In genomic region chr11:104001474-104001873, GRCh38 we compare ENCODE assay signal across 31 cellular contexts. TPM values are rescaled to one million over a fixed set of nuclear protein-coding genes. Genes with fewer than 3 reads are reported as not detected.
DNase-seq lines count a peak whose midpoint lies in the region; ATAC-seq, FAIRE-seq and TF ChIP-seq lines count a peak whose summit lies in the region.
"Had no signal": no experiment of that assay in that cellular context is flagged by ENCODE, and none has a peak within 500 bp of the region (broad histone marks: within the 10 kb centered on the region; RNA-seq: fewer than 3 reads in every experiment).

No MANE protein-coding gene starts in this region.

- CTCF ChIA-PET in naive thymus-derived CD4-positive, alpha-beta T cell (lab: Charles Lee): no interaction called here

- no peak overlapping the region for H3K4me2 ChIP-seq in astrocyte (ENCODE audit: low read length)

- no peak for TF ChIP-seq CTCF in astrocyte (IDR thresholded peaks at IDR 0.05; ENCODE audit: insufficient read depth, low read depth, low read length)

- H4K20me1 ChIP-seq in astrocyte (ENCODE audit: insufficient read depth, low read length): no peaks in the 10 kb centered on the region

- no peak for ATAC-seq in naive thymus-derived CD4-positive, alpha-beta T cell
- ATAC-seq: gastroesophageal sphincter; naive thymus-derived CD8-positive, alpha-beta T cell; stimulated activated effector memory CD8-positive, alpha-beta T cell treated with anti-CD3 and anti-CD28 coated beads, Interleukin-12 subunit alpha, Interleukin-12 subunit beta, amount 100 ng/mL, for 72 hours had no signal

- DNase-seq in HCEC 1CT (peak; percentile 11), astrocyte (ENCODE audit: low read depth) (peak; percentile 52), fibroblast of peridontal ligament (ENCODE audit: extremely low read depth) (peak; percentile 83), AML-193 (lab: John Stamatoyannopoulos, UW) (no peak), DMS79 (lab: John Stamatoyannopoulos, UW) (no peak), NCI-H1436 treated with DMSO at 0.1 percent for 48 hours (lab: John Stamatoyannopoulos, UW) (no peak)
- no peak for DNase-seq in naive thymus-derived CD4-positive, alpha-beta T cell
- DNase-seq: activated CD4-positive, alpha-beta T cell treated with anti-CD3 and anti-CD28 coated beads, Interleukin-2, amount 50 U/mL, for 4 hours; activated naive CD4-positive, alpha-beta T cell treated with Interleukin-2 at 50 U/mL for 16 hours; DMS79 treated with DMSO at 0.1 percent for 48 hours; effector CD8-positive, alpha-beta T cell; kidney glomerular epithelial cell; midbrain; naive thymus-derived CD8-positive, alpha-beta T cell; NCI-H1092 treated with DMSO at 0.1 percent for 48 hours; NCI-H187 treated with DMSO at 0.1 percent for 48 hours; NCI-H2171 treated with DMSO at 0.1 percent for 48 hours; NCI-H524; NK-92 treated with Interleukin-12 subunit alpha and Interleukin-12 subunit beta, amount 100 ng/mL, for 24 hours had no signal

- no peak overlapping the region for H3K9ac ChIP-seq in astrocyte (ENCODE audit: low read length)

- no peaks in the 10 kb centered on the region for H3K36me3 ChIP-seq in astrocyte (ENCODE audit: insufficient read depth, low read length)
- H3K36me3 ChIP-seq in naive thymus-derived CD4-positive, alpha-beta T cell (ENCODE audit: control insufficient read depth in 2 of 3, insufficient read depth in 3 of 3, low read length in 3 of 3): no peaks in the 10 kb centered on the region
- H3K36me3 ChIP-seq: cardiac muscle cell, gastroesophageal sphincter, tibial nerve had no signal

- H3K27me3 ChIP-seq in astrocyte (ENCODE audit: insufficient read depth, low read length): no peaks in the 10 kb centered on the region
- no peaks in the 10 kb centered on the region for H3K27me3 ChIP-seq in naive thymus-derived CD4-positive, alpha-beta T cell (ENCODE audit: control insufficient read depth in 2 of 2, insufficient read depth in 2 of 2, low read length in 2 of 2)
- H3K27me3 ChIP-seq: cardiac muscle cell, gastroesophageal sphincter, tibial nerve had no signal

- no peak overlapping the region for H3K27ac Mint-ChIP-seq in astrocyte (ENCODE audit: unreplicated experiment)
- no peak overlapping the region for H3K27ac Mint-ChIP-seq in naive thymus-derived CD4-positive, alpha-beta T cell
- H3K27ac Mint-ChIP-seq: activated T-helper 1 cell treated with anti-CD3 and anti-CD28 coated beads, Interleukin-12 subunit alpha, Interleukin-12 subunit beta, Interleukin-2, Interleukin-4 antibody, amounts not matched to agents 30 ng/mL and 10 ng/mL and 1 ng/mL, durations not matched to agents 14 hours and 24 hours and 36 hours; CD14-positive monocyte; naive thymus-derived CD8-positive, alpha-beta T cell; stimulated activated effector memory CD8-positive, alpha-beta T cell treated with anti-CD3 and anti-CD28 coated beads, Interleukin-12 subunit alpha, Interleukin-12 subunit beta, amount 100 ng/mL, for 72 hours had no signal

- peaks cover 9% of the 10 kb centered on the region for H3K4me1 Mint-ChIP-seq in astrocyte (ENCODE audit: low read depth, unreplicated experiment)
- H3K4me1 Mint-ChIP-seq in naive thymus-derived CD4-positive, alpha-beta T cell: no peaks in the 10 kb centered on the region
- H3K4me1 Mint-ChIP-seq: CD14-positive monocyte; naive thymus-derived CD8-positive, alpha-beta T cell; stimulated activated effector memory CD8-positive, alpha-beta T cell treated with anti-CD3 and anti-CD28 coated beads, Interleukin-12 subunit alpha, Interleukin-12 subunit beta, amount 100 ng/mL, for 72 hours had no signal

- no peak overlapping the region for H3K27ac ChIP-seq in astrocyte (ENCODE audit: low read depth, low read length)
- H3K27ac ChIP-seq in naive thymus-derived CD4-positive, alpha-beta T cell (ENCODE audit: low read depth, low read length): no peak overlapping the region
- H3K27ac ChIP-seq: cardiac muscle cell, coronary artery, gastroesophageal sphincter, tibial nerve had no signal

- no peak overlapping the region for H3K4me3 Mint-ChIP-seq in astrocyte (ENCODE audit: unreplicated experiment)
- no peak overlapping the region for H3K4me3 Mint-ChIP-seq in naive thymus-derived CD4-positive, alpha-beta T cell
- H3K4me3 Mint-ChIP-seq: activated T-helper 1 cell treated with anti-CD3 and anti-CD28 coated beads, Interleukin-12 subunit alpha, Interleukin-12 subunit beta, Interleukin-2, Interleukin-4 antibody, amounts not matched to agents 30 ng/mL and 10 ng/mL and 1 ng/mL, durations not matched to agents 14 hours and 24 hours and 36 hours; CD14-positive monocyte; naive thymus-derived CD8-positive, alpha-beta T cell; stimulated activated effector memory CD8-positive, alpha-beta T cell treated with anti-CD3 and anti-CD28 coated beads, Interleukin-12 subunit alpha, Interleukin-12 subunit beta, amount 100 ng/mL, for 72 hours had no signal

- intact Hi-C loops in naive thymus-derived CD4-positive, alpha-beta T cell (cut with micrococcal nuclease): no loop called here

- POLR2A ChIA-PET in naive thymus-derived CD4-positive, alpha-beta T cell (lab: Charles Lee): no interaction called here

- no peak overlapping the region for H2AFZ ChIP-seq in astrocyte (ENCODE audit: low read depth, low read length)

- no peak for FAIRE-seq in astrocyte (lab: Jason Lieb, UNC)

- no peaks in the 10 kb centered on the region for H3K9me3 Mint-ChIP-seq in astrocyte (ENCODE audit: unreplicated experiment)
- peaks cover 0 to 5% (median 0%) of the 10 kb centered on the region in 11 donors for H3K9me3 Mint-ChIP-seq in naive thymus-derived CD4-positive, alpha-beta T cell
- H3K9me3 Mint-ChIP-seq: activated T-helper 1 cell treated with anti-CD3 and anti-CD28 coated beads, Interleukin-12 subunit alpha, Interleukin-12 subunit beta, Interleukin-2, Interleukin-4 antibody, amounts not matched to agents 30 ng/mL and 10 ng/mL and 1 ng/mL, durations not matched to agents 14 hours and 24 hours and 36 hours; naive thymus-derived CD8-positive, alpha-beta T cell had no signal

- no peak overlapping the region for H3K4me3 ChIP-seq in astrocyte (ENCODE audit: insufficient read depth, low read depth, low read length)
- no peak overlapping the region for H3K4me3 ChIP-seq in naive thymus-derived CD4-positive, alpha-beta T cell (ENCODE audit: low read length)
- H3K4me3 ChIP-seq: cardiac muscle cell, coronary artery, gastroesophageal sphincter, tibial nerve had no signal

- H3K79me2 ChIP-seq in astrocyte (ENCODE audit: insufficient read depth, low read length): no peaks in the 10 kb centered on the region

- no peaks in the 10 kb centered on the region for H3K27me3 Mint-ChIP-seq in astrocyte (ENCODE audit: low read depth, unreplicated experiment)
- H3K27me3 Mint-ChIP-seq in naive thymus-derived CD4-positive, alpha-beta T cell: no peaks in the 10 kb centered on the region

- H3K4me1 ChIP-seq in astrocyte (ENCODE audit: insufficient read depth, low read length): no peaks in the 10 kb centered on the region
- no peaks in the 10 kb centered on the region for H3K4me1 ChIP-seq in naive thymus-derived CD4-positive, alpha-beta T cell (ENCODE audit: control insufficient read depth in 2 of 2, insufficient read depth in 2 of 2, low read length in 2 of 2)
- H3K4me1 ChIP-seq: tibial nerve had no signal

- H3K9me3 ChIP-seq in astrocyte (ENCODE audit: insufficient read depth, low read depth, low read length): no peaks in the 10 kb centered on the region
- H3K9me3 ChIP-seq in naive thymus-derived CD4-positive, alpha-beta T cell (ENCODE audit: control insufficient read depth in 2 of 3, low read length in 3 of 3): no peaks in the 10 kb centered on the region
- H3K9me3 ChIP-seq: gastroesophageal sphincter, tibial nerve had no signal

- no peaks in the 10 kb centered on the region for H3K36me3 Mint-ChIP-seq in astrocyte (ENCODE audit: low read depth, unreplicated experiment)
- H3K36me3 Mint-ChIP-seq in naive thymus-derived CD4-positive, alpha-beta T cell: no peaks in the 10 kb centered on the region
- H3K36me3 Mint-ChIP-seq: CD14-positive monocyte; naive thymus-derived CD8-positive, alpha-beta T cell; stimulated activated effector memory CD8-positive, alpha-beta T cell treated with anti-CD3 and anti-CD28 coated beads, Interleukin-12 subunit alpha, Interleukin-12 subunit beta, amount 100 ng/mL, for 72 hours had no signal

RNA-seq across cellular contexts. Expression of gene DDI1, which starts 35.0 kb away (rescaled TPM):
- not detected in 2 replicates for total RNA-seq in astrocyte
- not detected for total RNA-seq in naive thymus-derived CD4-positive, alpha-beta T cell
- polyA plus RNA-seq in naive thymus-derived CD4-positive, alpha-beta T cell: not detected
- total RNA-seq: activated T-helper 1 cell treated with anti-CD3 and anti-CD28 coated beads, Interleukin-12 subunit alpha, Interleukin-12 subunit beta, Interleukin-2, Interleukin-4 antibody, amounts not matched to agents 30 ng/mL and 10 ng/mL and 1 ng/mL, durations not matched to agents 14 hours and 24 hours and 36 hours; cardiac muscle cell; HT1080; lower leg skin; naive thymus-derived CD8-positive, alpha-beta T cell; osteoblast; T-helper 1 cell treated with Interleukin-12 subunit alpha and Interleukin-12 subunit beta and Interleukin-4 antibody, amounts not matched to agents 30 ng/mL and 1 ng/mL, for 36 hours; tibial nerve had no signal
- polyA plus RNA-seq: adipose tissue, CD14-positive monocyte had no signal

Comparison
In these comparisons a context has a peak if more than half of its experiments do, and no peak if none do; other contexts are left out.
1. DNase-seq: peak in HCEC 1CT (single experiment), astrocyte (single experiment) and fibroblast of peridontal ligament (single experiment); none in naive thymus-derived CD4-positive, alpha-beta T cell (0 of 9), AML-193 (0 of 2), DMS79 (single experiment) and NCI-H1436 treated with DMSO at 0.1 percent for 48 hours (single experiment).